27 cellular contexts compared by ENCODE assay signal in genomic region chr7:97468491-97468890, GRCh38.
"Had no signal": no experiment of that assay in that cellular context is flagged by ENCODE, and none has a peak within 500 bp of the region (broad histone marks: within the 10 kb centered on the region; RNA-seq: fewer than 3 reads in every experiment).

No MANE protein-coding gene starts in this region.

- DNase-seq: stimulated activated CD4-positive, alpha-beta T cell treated with anti-CD3 and anti-CD28 coated beads, Interleukin-2, amount 100 ng/mL, for 48 hours; stimulated activated CD4-positive, alpha-beta T cell treated with anti-CD3 and anti-CD28 coated beads, Interleukin-4, amount 100 ng/mL, for 1 hour; stimulated activated CD4-positive, alpha-beta T cell treated with anti-CD3 and anti-CD28 coated beads, Interleukin-4, amount 100 ng/mL, for 24 hours; stimulated activated CD4-positive, alpha-beta T cell treated with anti-CD3 and anti-CD28 coated beads, Interleukin-4, amount 100 ng/mL, for 4 hours; stimulated activated CD8-positive, alpha-beta memory T cell treated with anti-CD3 and anti-CD28 coated beads, Interleukin-4, amount 100 ng/mL, for 48 hours; stimulated activated naive B cell treated with anti-CD40 and anti-IgM and Interleukin-4, amounts not matched to agents 10 μg/mL and 1 μg/mL and 100 μg/mL, for 72 hours; stimulated activated naive CD4-positive, alpha-beta T cell; stimulated activated naive CD4-positive, alpha-beta T cell treated with Interleukin-2 at 50 U/mL for 16 hours; stimulated activated naive CD8-positive, alpha-beta T cell treated with anti-CD3 and anti-CD28 coated beads, Interleukin-15, amount 100 ng/mL, for 72 hours; stimulated activated naive CD8-positive, alpha-beta T cell treated with anti-CD3 and anti-CD28 coated beads, Interleukin-15, Interleukin-2, amounts not matched to agents 100 U/mL and 50 U/mL, for 24 hours; stomach; substantia nigra; testis; thyroid gland; tibial artery; transverse colon; trophoblast cell; upper lobe of left lung; upper lobe of right lung; uterus had no signal

- ATAC-seq: stimulated activated effector memory CD8-positive, alpha-beta T cell treated with anti-CD3 and anti-CD28 coated beads, Interleukin-12 subunit alpha, Interleukin-12 subunit beta, amount 100 ng/mL, for 72 hours; stimulated activated memory B cell treated with anti-CD40 and anti-IgM and Interleukin-4, amounts not matched to agents 10 μg/mL and 1 μg/mL and 100 μg/mL, for 72 hours; stimulated activated naive B cell treated with anti-CD40 and anti-IgM and Interleukin-4, amounts not matched to agents 10 μg/mL and 1 μg/mL and 100 μg/mL, for 72 hours; stimulated activated naive CD8-positive, alpha-beta T cell treated with anti-CD3 and anti-CD28 coated beads, Interleukin-15, amount 100 ng/mL, for 72 hours; stimulated activated naive CD8-positive, alpha-beta T cell treated with anti-CD3 and anti-CD28 coated beads, Interleukin-15, Interleukin-2, amounts not matched to agents 100 U/mL and 50 U/mL, for 24 hours; upper lobe of right lung had no signal

- H3K9me3 ChIP-seq: stomach, testis, thoracic aorta, thyroid gland, tibial artery, tibial nerve, transverse colon, upper lobe of left lung, upper lobe of right lung, uterus, vagina had no signal

- H3K27ac ChIP-seq: stomach, suprapubic skin, testis, thoracic aorta, thyroid gland, tibial artery, tibial nerve, transverse colon, upper lobe of left lung, upper lobe of right lung, uterus, vagina had no signal

- H3K36me3 ChIP-seq: stomach, suprapubic skin, thoracic aorta, thyroid gland, tibial artery, tibial nerve, transverse colon, upper lobe of left lung, upper lobe of right lung, uterus, vagina had no signal

- H3K27me3 ChIP-seq: stomach, suprapubic skin, testis, thyroid gland, tibial artery, tibial nerve, transverse colon, upper lobe of left lung, upper lobe of right lung, uterus, vagina had no signal

- H3K4me3 ChIP-seq: stomach, suprapubic skin, testis, thoracic aorta, thyroid gland, tibial artery, tibial nerve, transverse colon, upper lobe of left lung, upper lobe of right lung, uterus, vagina had no signal

- H3K4me1 ChIP-seq: stomach, suprapubic skin, testis, thyroid gland, tibial artery, tibial nerve, transverse colon, upper lobe of left lung, upper lobe of right lung, uterus, vagina had no signal

- FAIRE-seq: urothelium cell line had no signal
